In the genomic region with DNA sequence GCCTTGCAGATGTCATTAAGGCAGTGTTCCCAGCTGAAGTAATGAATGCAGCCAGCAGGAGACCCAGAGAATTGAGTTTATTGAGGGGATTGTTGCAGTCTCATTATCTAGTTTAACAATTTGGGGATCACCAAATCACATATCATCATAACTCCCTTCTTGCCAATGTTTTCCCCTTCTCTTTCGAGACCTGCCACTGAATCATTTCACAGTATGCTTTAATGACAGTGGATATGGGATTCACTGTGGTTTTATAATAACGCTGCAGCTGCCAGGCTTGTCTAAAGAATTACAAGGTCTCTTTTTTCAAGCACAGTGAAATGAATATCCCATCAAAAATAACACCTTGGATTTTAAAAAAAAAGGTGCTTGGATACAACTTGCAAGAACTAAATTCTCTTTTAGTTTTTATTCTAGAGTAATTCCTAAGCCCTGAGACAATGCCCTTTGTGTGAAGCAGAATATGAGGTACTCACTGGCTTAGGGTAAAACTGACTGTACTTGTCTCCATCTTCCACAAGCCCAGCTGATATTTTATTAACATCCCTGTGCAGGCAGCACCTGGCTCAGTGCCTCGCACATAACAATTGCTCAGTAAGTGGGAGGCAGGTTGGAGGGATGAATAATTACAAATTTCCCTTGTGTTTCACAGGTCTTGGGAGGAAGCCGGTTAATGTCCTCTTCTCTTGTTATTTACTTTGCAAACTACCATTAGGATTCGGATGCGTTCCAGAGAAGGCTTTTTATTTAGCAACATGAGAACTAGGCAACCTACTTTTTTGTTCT, we compare ENCODE assay signal across 1 cellular context.
TF ChIP-seq lines count a peak whose summit lies in the region.

No MANE protein-coding gene starts in this region.

TF ChIP-seq in WTC11, 78 proteins besides CTCF, POLR2A, EP300 and RAD21:
- TF ChIP-seq, protein P1, sequence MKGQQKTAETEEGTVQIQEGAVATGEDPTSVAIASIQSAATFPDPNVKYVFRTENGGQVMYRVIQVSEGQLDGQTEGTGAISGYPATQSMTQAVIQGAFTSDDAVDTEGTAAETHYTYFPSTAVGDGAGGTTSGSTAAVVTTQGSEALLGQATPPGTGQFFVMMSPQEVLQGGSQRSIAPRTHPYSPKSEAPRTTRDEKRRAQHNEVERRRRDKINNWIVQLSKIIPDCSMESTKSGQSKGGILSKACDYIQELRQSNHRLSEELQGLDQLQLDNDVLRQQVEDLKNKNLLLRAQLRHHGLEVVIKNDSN (CRISPR knock-in tag; IDR thresholded peaks at IDR 0.05): no peak
- TF ChIP-seq ETV6 (CRISPR knock-in tag; IDR thresholded peaks at IDR 0.05) (0 out of 2 replicates have a peak, but pooled peaks have one; percentile 8), FOXK1 (CRISPR knock-in tag; IDR thresholded peaks at IDR 0.05) (0 out of 2 replicates have a peak, but pooled peaks have one; percentile 34), ZBTB43 (CRISPR knock-in tag; IDR thresholded peaks at IDR 0.05) (no peak), CREB1 (CRISPR knock-in tag; IDR thresholded peaks at IDR 0.05) (no peak), MLX (CRISPR knock-in tag; IDR thresholded peaks at IDR 0.05) (no peak), TEAD4 (CRISPR knock-in tag; IDR thresholded peaks at IDR 0.05) (no peak)
- TF ChIP-seq, protein P2, sequence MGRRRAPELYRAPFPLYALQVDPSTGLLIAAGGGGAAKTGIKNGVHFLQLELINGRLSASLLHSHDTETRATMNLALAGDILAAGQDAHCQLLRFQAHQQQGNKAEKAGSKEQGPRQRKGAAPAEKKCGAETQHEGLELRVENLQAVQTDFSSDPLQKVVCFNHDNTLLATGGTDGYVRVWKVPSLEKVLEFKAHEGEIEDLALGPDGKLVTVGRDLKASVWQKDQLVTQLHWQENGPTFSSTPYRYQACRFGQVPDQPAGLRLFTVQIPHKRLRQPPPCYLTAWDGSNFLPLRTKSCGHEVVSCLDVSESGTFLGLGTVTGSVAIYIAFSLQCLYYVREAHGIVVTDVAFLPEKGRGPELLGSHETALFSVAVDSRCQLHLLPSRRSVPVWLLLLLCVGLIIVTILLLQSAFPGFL (CRISPR knock-in tag; IDR thresholded peaks at IDR 0.05; ENCODE audit: borderline replicate concordance): no peak
- TF ChIP-seq, protein P3, sequence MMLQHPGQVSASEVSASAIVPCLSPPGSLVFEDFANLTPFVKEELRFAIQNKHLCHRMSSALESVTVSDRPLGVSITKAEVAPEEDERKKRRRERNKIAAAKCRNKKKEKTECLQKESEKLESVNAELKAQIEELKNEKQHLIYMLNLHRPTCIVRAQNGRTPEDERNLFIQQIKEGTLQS (CRISPR knock-in tag; conservative IDR thresholded peaks at IDR 0.05): no peak
- TF ChIP-seq, protein P4, sequence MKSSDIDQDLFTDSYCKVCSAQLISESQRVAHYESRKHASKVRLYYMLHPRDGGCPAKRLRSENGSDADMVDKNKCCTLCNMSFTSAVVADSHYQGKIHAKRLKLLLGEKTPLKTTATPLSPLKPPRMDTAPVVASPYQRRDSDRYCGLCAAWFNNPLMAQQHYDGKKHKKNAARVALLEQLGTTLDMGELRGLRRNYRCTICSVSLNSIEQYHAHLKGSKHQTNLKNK (CRISPR knock-in tag; IDR thresholded peaks at IDR 0.05): no peak
